Comparison of ENCODE assay signal across 10 cellular contexts in the genomic region with DNA sequence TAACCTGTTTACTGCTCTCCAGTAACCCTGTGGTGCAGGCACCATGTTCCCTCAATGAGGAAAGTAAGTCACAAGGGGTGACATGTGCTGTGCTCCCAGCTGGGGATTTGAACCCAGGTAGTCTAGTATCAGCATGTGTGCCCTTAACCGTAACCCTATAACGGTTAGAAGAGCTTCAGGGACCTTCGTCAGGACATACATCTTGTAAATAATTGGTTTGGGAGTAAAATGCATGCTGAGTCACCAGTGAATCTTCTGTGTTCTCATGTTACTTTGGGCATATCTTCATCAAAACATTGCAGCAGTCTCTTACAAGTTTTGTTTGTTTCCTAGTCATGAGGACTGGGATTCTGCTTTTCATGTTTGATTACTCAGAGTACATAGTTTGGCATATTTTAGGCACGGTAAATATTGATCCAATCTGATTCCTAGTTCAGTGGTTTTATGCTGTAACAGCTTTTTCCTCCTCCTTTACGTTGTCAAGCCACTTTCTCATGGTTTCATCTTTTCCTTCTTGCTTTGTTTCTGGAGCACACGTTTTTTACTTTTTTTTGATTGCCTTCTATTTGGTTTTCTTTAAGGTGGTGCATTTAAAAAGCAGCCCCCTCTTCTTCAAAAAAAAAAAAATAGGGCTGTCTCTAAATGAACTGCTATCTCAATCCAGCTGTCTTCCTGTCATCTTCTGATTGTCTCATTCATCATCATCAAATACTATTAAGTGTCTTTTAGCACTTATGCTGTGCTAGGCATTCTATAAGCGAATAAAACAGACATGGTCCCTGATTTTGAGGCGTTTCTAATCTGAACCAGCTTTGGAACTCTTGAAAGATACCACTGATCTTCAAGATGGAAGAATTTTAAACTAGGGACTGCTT. TPM values are rescaled to one million over a fixed set of nuclear protein-coding genes. Genes with fewer than 3 reads are reported as not detected.
A peak's percentile ranks its signal among the peaks of the same experiment; 100 is the strongest.
DNase-seq lines count a peak whose midpoint lies in the region; ATAC-seq, FAIRE-seq and TF ChIP-seq lines count a peak whose summit lies in the region.
"Had no signal": no experiment of that assay in that cellular context is flagged by ENCODE, and none has a peak within 500 bp of the region (broad histone marks: within the 10 kb centered on the region; RNA-seq: fewer than 3 reads in every experiment).

No MANE protein-coding gene starts in this region.

- peak overlapping the region; percentile 0 for H3K27ac Mint-ChIP-seq in activated T-helper 17 cell treated with anti-CD3 and anti-CD28 coated beads, Interleukin-2, amount 50 U/mL, for 72 hours

- no peak overlapping the region for H3K4me3 ChIP-seq in AG04450 (ENCODE audit: low read depth, low read length)
- H3K4me3 ChIP-seq: mucosa of descending colon had no signal

- no peaks in the 10 kb centered on the region for H3K9me3 Mint-ChIP-seq in activated T-helper 17 cell treated with anti-CD3 and anti-CD28 coated beads, Interleukin-2, amount 50 U/mL, for 72 hours

- peaks cover 4% of the 10 kb centered on the region for H3K4me1 Mint-ChIP-seq in activated T-helper 17 cell treated with anti-CD3 and anti-CD28 coated beads, Interleukin-2, amount 50 U/mL, for 72 hours

- POLR2A ChIA-PET in AG04450 (lab: Yijun Ruan, JAX), result interaction anchor here (0.7 to 0.9 kb wide), 3 partner anchors 13 to 169 kb away, joined by 3 to 4 read pairs (median 3); no protein-coding TSS in a partner anchor

- H3K27me3 ChIP-seq in AG04450 (ENCODE audit: control insufficient read depth, insufficient read depth, low read length), result no peaks in the 10 kb centered on the region

- no peaks in the 10 kb centered on the region for H3K27me3 Mint-ChIP-seq in activated T-helper 17 cell treated with anti-CD3 and anti-CD28 coated beads, Interleukin-2, amount 50 U/mL, for 72 hours

- DNase-seq in AG04450 (ENCODE audit: low read depth, low spot score) (peak; percentile 74), H54 (ENCODE audit: insufficient read length, low spot score) (no peak), retina (no peak), RCC 7860 (ENCODE audit: low spot score) (no peak)
- DNase-seq in activated CD8-positive, alpha-beta memory T cell treated with anti-CD3 and anti-CD28 coated beads, Interleukin-2, amount 50 U/mL, for 48 hours, result no peak
- DNase-seq: DND-41, mucosa of descending colon had no signal

- no peak for ATAC-seq in activated T-helper 17 cell treated with anti-CD3 and anti-CD28 coated beads, Interleukin-2, amount 50 U/mL, for 72 hours (replicated peaks)
- ATAC-seq in HG03039 (IDR thresholded peaks at IDR 0.05; ENCODE audit: unreplicated experiment), result no peak
- ATAC-seq: mucosa of descending colon had no signal

- H3K9me3 ChIP-seq in AG04450 (ENCODE audit: control insufficient read depth, insufficient read depth, low read length), result no peaks in the 10 kb centered on the region
- H3K9me3 ChIP-seq: mucosa of descending colon had no signal

- CTCF ChIA-PET in AG04450 (lab: Charles Lee), result interaction anchor here (0.6 to 1.7 kb wide), 2 partner anchors 15 to 207 kb away, joined by 3 to 4 read pairs; no protein-coding TSS in a partner anchor

- H3K36me3 Mint-ChIP-seq in activated T-helper 17 cell treated with anti-CD3 and anti-CD28 coated beads, Interleukin-2, amount 50 U/mL, for 72 hours (ENCODE audit: low read depth), result peaks cover 90% of the 10 kb centered on the region

- H3K27ac ChIP-seq in AG04450 (ENCODE audit: low read depth, low read length), result peak overlapping the region; percentile 85

- no peak for TF ChIP-seq CTCF in AG04450 (IDR thresholded peaks at IDR 0.05; ENCODE audit: low read depth, low read length)

- H3K4me3 Mint-ChIP-seq in activated T-helper 17 cell treated with anti-CD3 and anti-CD28 coated beads, Interleukin-2, amount 50 U/mL, for 72 hours, result no peak overlapping the region

- TF ChIP-seq POLR2A in H54 (IDR thresholded peaks at IDR 0.05; ENCODE audit: low read depth, low read length), result no peak

- FAIRE-seq in H54 (lab: Jason Lieb, UNC) (peak; percentile 60), islet of Langerhans (lab: Jason Lieb, UNC) (peak; percentile 51), RCC 7860 (lab: Jason Lieb, UNC) (no peak)

RNA-seq across cellular contexts. Expression of a gene that starts 50.4 kb away (rescaled TPM):
- polyA plus RNA-seq in AG04450 (2011; rRNA removed), result 54.7 and 71.4 TPM in 2 replicates
- 75.3 and 94.3 TPM in 2 replicates for polyA minus RNA-seq in AG04450 (2011; rRNA and poly(A)+ RNA removed)
- total RNA-seq in activated T-helper 17 cell treated with anti-CD3 and anti-CD28 coated beads, Interleukin-2, amount 50 U/mL, for 72 hours, result 10 to 100 TPM; 23.3 to 24.5 TPM
